In the genomic region with DNA sequence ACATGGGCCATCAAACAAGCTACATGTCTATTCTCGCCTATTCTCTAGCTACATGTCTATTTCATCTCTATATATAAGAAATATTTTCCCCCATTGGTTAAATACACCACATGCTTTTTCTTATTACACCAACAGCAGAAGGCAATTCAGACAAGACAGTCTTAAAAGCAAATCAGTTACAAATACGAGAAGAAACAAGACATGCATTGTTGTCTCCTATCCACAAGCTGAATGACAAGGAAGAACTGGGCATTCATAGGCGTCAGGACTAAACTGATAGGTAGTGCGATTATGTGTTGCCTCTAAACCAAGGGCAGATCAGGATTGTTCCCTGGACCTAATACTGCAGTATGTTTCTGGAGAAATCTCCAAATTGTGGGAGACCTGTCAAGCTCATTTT, we compare ENCODE assay signal across 27 cellular contexts.
"Had no signal": no experiment of that assay in that cellular context is flagged by ENCODE, and none has a peak within 500 bp of the region (broad histone marks: within the 10 kb centered on the region; RNA-seq: fewer than 3 reads in every experiment).

No MANE protein-coding gene starts in this region.

- DNase-seq: activated effector memory CD4-positive, alpha-beta T cell treated with anti-CD3 and anti-CD28 coated beads, Interleukin-2, amount 50 U/mL, for 16 hours; activated effector memory CD4-positive, alpha-beta T cell treated with Interleukin-2 at 50 U/mL for 16 hours; activated gamma-delta T cell; activated gamma-delta T cell treated with Interleukin-2 at 50 U/mL for 16 hours; activated naive CD4-positive, alpha-beta T cell; activated naive CD4-positive, alpha-beta T cell treated with anti-CD3 and anti-CD28 coated beads for 36 hours; activated naive CD4-positive, alpha-beta T cell treated with anti-CD3 and anti-CD28 coated beads, Interleukin-2, amount 10 ng/mL, durations not matched to agents 7 days and 5 days; activated naive CD4-positive, alpha-beta T cell treated with anti-CD3 and anti-CD28 coated beads, Interleukin-2, amount 50 U/mL, for 16 hours; activated naive CD4-positive, alpha-beta T cell treated with Interleukin-2 at 50 U/mL for 16 hours; activated naive CD8-positive, alpha-beta T cell treated with anti-CD3 and anti-CD28 coated beads for 36 hours; activated naive CD8-positive, alpha-beta T cell treated with anti-CD3 and anti-CD28 coated beads, Interleukin-2, amount 10 ng/mL, durations not matched to agents 7 days and 5 days; activated naive CD8-positive, alpha-beta T cell treated with anti-CD3 and anti-CD28 coated beads, Interleukin-2, amount 50 U/mL, for 24 hours; activated T-cell treated with anti-CD3 and anti-CD28 coated beads, Interleukin-2, amount 50 U/mL, for 1 hour; activated T-cell treated with anti-CD3 and anti-CD28 coated beads, Interleukin-2, amount 50 U/mL, for 24 hours; activated T-cell treated with anti-CD3 and anti-CD28 coated beads, Interleukin-2, amount 50 U/mL, for 4 hours; activated T-cell treated with anti-CD3 and anti-CD28 coated beads, Interleukin-2, amount 50 U/mL, for 48 hours; activated T-cell treated with anti-CD3 and anti-CD28 coated beads, Interleukin-2, amount 50 U/mL, for 72 hours; adrenal gland; amniotic stem cell; amygdala; anterior cingulate cortex; aorta; body of pancreas; brain microvascular endothelial cell; caudate nucleus; central memory CD4-positive, alpha-beta T cell; cerebellar nuclear complex had no signal
